17 cellular contexts compared by ENCODE assay signal in the genomic region with DNA sequence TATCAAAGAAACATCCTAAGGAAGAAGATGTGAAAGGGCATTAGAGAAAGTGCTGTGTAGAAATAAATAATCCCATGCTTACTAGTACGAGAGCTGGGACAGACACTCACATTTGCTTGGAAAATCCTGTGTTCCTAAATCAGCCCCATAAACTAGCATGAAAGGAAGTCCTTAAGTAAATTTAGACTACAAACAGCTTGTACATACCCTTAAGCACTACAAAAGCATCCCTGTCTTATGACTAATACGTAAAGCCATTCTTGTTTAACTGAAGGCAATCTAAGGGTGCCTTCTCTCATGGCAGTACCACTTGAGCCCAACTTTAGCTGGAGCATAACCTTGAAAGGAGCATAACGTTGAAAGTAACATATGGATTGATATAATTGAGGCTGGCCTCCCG. TPM values are rescaled to one million over a fixed set of nuclear protein-coding genes. Genes with fewer than 3 reads are reported as not detected.
A peak's percentile ranks its signal among the peaks of the same experiment; 100 is the strongest.
DNase-seq lines count a peak whose midpoint lies in the region; ATAC-seq and TF ChIP-seq lines count a peak whose summit lies in the region.
"Had no signal": no experiment of that assay in that cellular context is flagged by ENCODE, and none has a peak within 500 bp of the region (broad histone marks: within the 10 kb centered on the region; RNA-seq: fewer than 3 reads in every experiment).

No MANE protein-coding gene starts in this region.

- WGBS in psoas muscle, 3 donors: 59 to 73% (median 64%) methylated on average over 4 of the region's 4 CpGs

- H3K27ac ChIP-seq in VCaP (peak overlapping the region; percentile 63), foreskin keratinocyte (no peak overlapping the region), upper lobe of right lung (no peak overlapping the region), psoas muscle (no peak overlapping the region)
- H3K27ac ChIP-seq: adrenal gland, vagina had no signal

- no peak overlapping the region for H3K4me3 ChIP-seq in upper lobe of right lung
- H3K4me3 ChIP-seq in psoas muscle: no peak overlapping the region
- H3K4me3 ChIP-seq: adrenal gland, GM23338, MG63, stomach, vagina had no signal

- DNase-seq in HCEC 1CT (peak; percentile 58), foreskin keratinocyte (peak; percentile 42 to 61), upper lobe of right lung (no peak), globus pallidus (ENCODE audit: low spot score) (no peak), psoas muscle (no peak)
- DNase-seq: activated CD4-positive, alpha-beta T cell treated with anti-CD3 and anti-CD28 coated beads, Interleukin-2, amount 10 ng/mL, durations not matched to agents 24 days and 14 days; adrenal gland; effector memory CD8-positive, alpha-beta T cell; MG63; NCI-H345; RPMI8226; stimulated activated CD4-positive, alpha-beta T cell treated with anti-CD3 and anti-CD28 coated beads, Interleukin-2, amount 100 ng/mL, for 48 hours; stomach had no signal

- peaks cover 18% of the 10 kb centered on the region for H3K4me1 ChIP-seq in foreskin keratinocyte
- no peaks in the 10 kb centered on the region for H3K4me1 ChIP-seq in upper lobe of right lung
- H3K4me1 ChIP-seq in psoas muscle: no peaks in the 10 kb centered on the region
- H3K4me1 ChIP-seq: adrenal gland had no signal

- TF ChIP-seq CTCF in VCaP (conservative IDR thresholded peaks at IDR 0.05) (no peak), foreskin keratinocyte (conservative IDR thresholded peaks at IDR 0.05) (no peak), upper lobe of right lung (IDR thresholded peaks at IDR 0.05) (no peak), psoas muscle (IDR thresholded peaks at IDR 0.05) (no peak)

- ATAC-seq in foreskin keratinocyte (peak; percentile 82), upper lobe of right lung (peak; percentile 40), GM21423 (IDR thresholded peaks at IDR 0.05; ENCODE audit: unreplicated experiment) (no peak), psoas muscle (no peak)
- ATAC-seq: effector memory CD8-positive, alpha-beta T cell; GM23338 had no signal

- intact Hi-C loops in upper lobe of right lung (cut with DNase I): no loop called here
- intact Hi-C loops in psoas muscle (cut with DNase I): loop anchor here in 1 of 2 donors (5.0 kb wide), 1 partner anchor 189 kb away; no protein-coding TSS in a partner anchor

- no peaks in the 10 kb centered on the region for H3K36me3 ChIP-seq in upper lobe of right lung
- H3K36me3 ChIP-seq in psoas muscle (ENCODE audit: insufficient read depth in 1 of 2, low read depth in 1 of 2): no peaks in the 10 kb centered on the region
- H3K36me3 ChIP-seq: adrenal gland, MG63, stomach, vagina had no signal

- H3K27me3 ChIP-seq in foreskin keratinocyte (no peaks in the 10 kb centered on the region), upper lobe of right lung (no peaks in the 10 kb centered on the region), psoas muscle (ENCODE audit: insufficient read depth in 3 of 3, low read length in 2 of 3) (peaks cover 0 to 18% (median 3%) of the 10 kb centered on the region in 3 donors)
- H3K27me3 ChIP-seq: MG63, stomach, vagina had no signal

- H3K9me3 ChIP-seq in upper lobe of right lung (no peaks in the 10 kb centered on the region), psoas muscle (no peaks in the 10 kb centered on the region)
- H3K9me3 ChIP-seq: adrenal gland, MG63, stomach, vagina had no signal

RNA-seq across cellular contexts. Expression of gene FOXQ1, which starts 15.4 kb away (rescaled TPM):
- total RNA-seq in foreskin keratinocyte: 2.8 and 4.5 TPM in 2 replicates
- 2.6 and 4.4 TPM in 2 replicates for polyA plus RNA-seq in foreskin keratinocyte
- 12.3 TPM for total RNA-seq in upper lobe of right lung
- total RNA-seq in psoas muscle: not detected
- polyA plus RNA-seq in psoas muscle: under 1 TPM in 1 of 3 donors, not detected in 2; 0.01 TPM
- total RNA-seq: activated CD4-positive, alpha-beta T cell treated with anti-CD3 and anti-CD28 coated beads, Interleukin-2, amount 10 ng/mL, durations not matched to agents 24 days and 14 days; GM23338 had no signal
- polyA plus RNA-seq: GM23338 had no signal

Comparison
In these comparisons a context has a peak if more than half of its experiments do, and no peak if none do; other contexts are left out.
1. DNase-seq: peak in HCEC 1CT (single experiment) and foreskin keratinocyte (2 of 2); none in upper lobe of right lung (single experiment), globus pallidus (single experiment) and psoas muscle (0 of 2).
2. ATAC-seq: peak in foreskin keratinocyte (single experiment) and upper lobe of right lung (single experiment); none in GM21423 (single experiment) and psoas muscle (0 of 4).